In the genomic region with DNA sequence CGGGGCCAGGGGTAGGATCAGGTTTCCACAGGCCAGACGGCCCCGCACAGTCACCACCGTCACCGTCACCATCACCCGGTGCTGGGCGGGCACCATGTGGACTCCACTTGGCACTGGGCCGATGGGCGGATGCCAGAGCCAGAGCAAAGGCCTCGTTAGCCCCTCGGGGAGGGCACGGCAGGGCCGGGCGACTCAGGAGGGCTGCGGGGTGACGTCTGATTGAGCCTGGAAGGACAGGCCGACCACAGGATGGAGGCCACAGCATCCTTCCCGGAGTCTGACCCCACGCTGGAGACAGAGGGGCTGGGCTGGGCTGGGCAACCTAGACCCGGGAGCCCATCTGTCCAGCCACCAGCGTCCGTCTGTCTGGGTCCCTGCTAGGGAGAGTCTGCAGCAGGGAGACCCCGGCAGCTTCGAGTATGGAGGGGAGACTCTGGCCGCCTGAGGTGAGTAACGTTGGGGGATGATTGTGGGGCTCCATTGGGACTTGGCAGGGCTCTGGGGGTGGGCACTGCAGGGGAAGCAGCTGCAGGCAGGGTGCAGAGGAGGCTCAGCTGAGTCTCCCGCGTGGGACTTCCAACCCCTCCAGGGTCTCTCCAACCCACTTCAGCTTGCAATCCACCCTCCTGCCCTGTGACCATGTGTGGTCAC, we compare ENCODE assay signal across 11 cellular contexts. TPM values are rescaled to one million over a fixed set of nuclear protein-coding genes. Genes with fewer than 3 reads are reported as not detected.
A peak's percentile ranks its signal among the peaks of the same experiment; 100 is the strongest.
DNase-seq lines count a peak whose midpoint lies in the region; ATAC-seq and TF ChIP-seq lines count a peak whose summit lies in the region.
"Had no signal": no experiment of that assay in that cellular context is flagged by ENCODE, and none has a peak within 500 bp of the region (broad histone marks: within the 10 kb centered on the region; RNA-seq: fewer than 3 reads in every experiment).

No MANE protein-coding gene starts in this region.

- H3K4me1 ChIP-seq in BLaER1 treated with 17β-estradiol and CSF1 and Interleukin-3, amounts not matched to agents 10 nM and 100 nM = peaks cover 58 to 86% (median 73%) of the 10 kb centered on the region in 10 experiments
- H3K4me1 ChIP-seq in duodenal mucosa (ENCODE audit: control insufficient read depth in 1 of 2, insufficient read depth in 2 of 2, low read length in 2 of 2) (peaks cover 25 to 31% of the 10 kb centered on the region in 2 donors), mesenchymal stem cell (ENCODE audit: control insufficient read depth, insufficient read depth, low read depth, low read length) (peaks cover 15% of the 10 kb centered on the region)

- no peak overlapping the region for H3K14ac ChIP-seq in mesenchymal stem cell (ENCODE audit: low read length in 2 of 2)

- peak overlapping the region in 1 of 2 experiments; percentile 31 for H2BK12ac ChIP-seq in mesenchymal stem cell (ENCODE audit: low read length in 2 of 2)

- ATAC-seq in sciatic nerve (peak; percentile 20), HG03521 (IDR thresholded peaks at IDR 0.05; ENCODE audit: unreplicated experiment) (no peak)

- H2AFZ ChIP-seq in mesenchymal stem cell (ENCODE audit: low read depth, low read length) = no peak overlapping the region

- H3K27me3 ChIP-seq in BLaER1 treated with 17β-estradiol and CSF1 and Interleukin-3, amounts not matched to agents 10 nM and 100 nM = no peaks in the 10 kb centered on the region; a peak in 2 of 22 replicates
- H3K27me3 ChIP-seq in HL-60 (ENCODE audit: insufficient read depth, poor library complexity, severe bottlenecking) (no peaks in the 10 kb centered on the region), duodenal mucosa (ENCODE audit: control insufficient read depth in 1 of 2, insufficient read depth in 2 of 2, low read length in 2 of 2) (peaks cover 0 to 2% of the 10 kb centered on the region in 2 donors), mesenchymal stem cell (ENCODE audit: control insufficient read depth in 1 of 2, insufficient read depth in 1 of 2, low read length in 2 of 2) (peaks cover 14 to 20% of the 10 kb centered on the region in 2 experiments)

- no peak for TF ChIP-seq CTCF in HL-60 (IDR thresholded peaks at IDR 0.05; ENCODE audit: insufficient read depth, low read length)

- no peaks in the 10 kb centered on the region for H3K9me3 ChIP-seq in BLaER1 treated with 17β-estradiol and CSF1 and Interleukin-3, amounts not matched to agents 10 nM and 100 nM (replicated peaks in 1 of 11)
- H3K9me3 ChIP-seq in duodenal mucosa (ENCODE audit: control insufficient read depth in 1 of 2, low read length in 2 of 2) (no peaks in the 10 kb centered on the region), mesenchymal stem cell (ENCODE audit: control insufficient read depth, low read length) (no peaks in the 10 kb centered on the region)
- H3K9me3 ChIP-seq: neutrophil, SJCRH30, suprapubic skin had no signal

- H4K91ac ChIP-seq in mesenchymal stem cell (ENCODE audit: low read length) = no peak overlapping the region

- no peak overlapping the region for H2BK5ac ChIP-seq in mesenchymal stem cell (ENCODE audit: low read depth, low read length, poor library complexity, severe bottlenecking)

- H3K23ac ChIP-seq in mesenchymal stem cell (ENCODE audit: low read length in 2 of 2) = no peak overlapping the region

- peaks cover 0 to 7% (median 0%) of the 10 kb centered on the region in 11 experiments; a peak in 6 of 22 replicates for H4K20me1 ChIP-seq in BLaER1 treated with 17β-estradiol and CSF1 and Interleukin-3, amounts not matched to agents 10 nM and 100 nM

- H2BK15ac ChIP-seq in mesenchymal stem cell (ENCODE audit: low read depth, poor library complexity, severe bottlenecking) = no peak overlapping the region

- no peaks in the 10 kb centered on the region for H3K79me1 ChIP-seq in mesenchymal stem cell (replicated peaks; ENCODE audit: low read length, poor library complexity, severe bottlenecking)

- H3K27ac ChIP-seq in BLaER1 treated with 17β-estradiol and CSF1 and Interleukin-3, amounts not matched to agents 10 nM and 100 nM = peak overlapping the region in 8 of 11 experiments; percentile 11 to 69 (median 58); a peak in 14 of 22 replicates
- H3K27ac ChIP-seq in HL-60 (replicated peaks) (peak overlapping the region; percentile 98), duodenal mucosa (ENCODE audit: low read depth, low read length) (no peak overlapping the region), mesenchymal stem cell (ENCODE audit: low read length, poor library complexity, severe bottlenecking) (no peak overlapping the region)
- H3K27ac ChIP-seq: SJCRH30 had no signal

- 86% methylated on average over 26 of the region's 28 CpGs for WGBS in mesenchymal stem cell

- H3K36me3 ChIP-seq in BLaER1 treated with 17β-estradiol and CSF1 and Interleukin-3, amounts not matched to agents 10 nM and 100 nM = no peaks in the 10 kb centered on the region
- H3K36me3 ChIP-seq in duodenal mucosa (ENCODE audit: control insufficient read depth in 1 of 2, insufficient read depth in 2 of 2, low read length in 2 of 2) (no peaks in the 10 kb centered on the region), mesenchymal stem cell (ENCODE audit: control insufficient read depth in 1 of 2, insufficient read depth in 2 of 2, low read depth in 1 of 2, low read length in 2 of 2) (no peaks in the 10 kb centered on the region)
- H3K36me3 ChIP-seq: neutrophil, SJCRH30, suprapubic skin had no signal

- no peak overlapping the region for H3K4ac ChIP-seq in mesenchymal stem cell (ENCODE audit: low read depth in 1 of 2, low read length in 2 of 2)

- intact Hi-C loops in sciatic nerve (cut with DNase I) = no loop called here

- H4K8ac ChIP-seq in mesenchymal stem cell (ENCODE audit: low read length) = no peak overlapping the region

- H3K4me2 ChIP-seq in BLaER1 treated with 17β-estradiol and CSF1 and Interleukin-3, amounts not matched to agents 10 nM and 100 nM = peak overlapping the region; percentile 87 to 100 (median 97)
- no peak overlapping the region for H3K4me2 ChIP-seq in mesenchymal stem cell (ENCODE audit: low read length, poor library complexity, severe bottlenecking)

- no peak overlapping the region for H3K18ac ChIP-seq in mesenchymal stem cell (ENCODE audit: low read depth in 1 of 2, low read length in 2 of 2)

- H3K9ac ChIP-seq in BLaER1 treated with 17β-estradiol and CSF1 and Interleukin-3, amounts not matched to agents 10 nM and 100 nM = peak overlapping the region in 10 of 11 experiments; percentile 27 to 68 (median 62); a peak in 18 of 22 replicates
- peak overlapping the region; percentile 33 to 46 for H3K9ac ChIP-seq in duodenal mucosa (ENCODE audit: low read depth in 1 of 2, low read length in 2 of 2)
- no peak overlapping the region for H3K9ac ChIP-seq in mesenchymal stem cell (ENCODE audit: low read length)

- H2BK120ac ChIP-seq in mesenchymal stem cell (ENCODE audit: low read depth, low read length) = no peak overlapping the region

- H2AK5ac ChIP-seq in mesenchymal stem cell (ENCODE audit: low read length, severe bottlenecking) = no peak overlapping the region

- peak overlapping the region in 8 of 10 experiments; percentile 41 to 64 (median 52); a peak in 11 of 20 replicates for H3K4me3 ChIP-seq in BLaER1 treated with 17β-estradiol and CSF1 and Interleukin-3, amounts not matched to agents 10 nM and 100 nM
- peak overlapping the region; percentile 32 for H3K4me3 ChIP-seq in HL-60 (replicated peaks; ENCODE audit: insufficient read depth, low read length)
- H3K4me3 ChIP-seq in duodenal mucosa (ENCODE audit: low read depth in 1 of 2, low read length in 2 of 2) = peak overlapping the region in 1 of 2 donors; percentile 30
- peak overlapping the region in 1 of 2 experiments; percentile 2 for H3K4me3 ChIP-seq in mesenchymal stem cell (ENCODE audit: insufficient read depth in 1 of 2, low read depth in 1 of 2, low read length in 2 of 2)
- H3K4me3 ChIP-seq: SJCRH30 had no signal

- DNase-seq in HL-60 (ENCODE audit: low read depth in 1 of 2, low spot score in 1 of 2) = no peak
- no peak for DNase-seq in sciatic nerve (ENCODE audit: low spot score)
- DNase-seq in mesenchymal stem cell = no peak
- DNase-seq in GDM1 (lab: John Stamatoyannopoulos, UW) = no peak
- DNase-seq: foreskin melanocyte had no signal

RNA-seq across cellular contexts. Expression of a gene that starts 22.4 kb away (rescaled TPM):
- 23.0 TPM for total RNA-seq in sciatic nerve
- polyA plus RNA-seq in mesenchymal stem cell (2013, experiment 1 of 2) = 4.5 TPM
- 4.1 TPM for polyA plus RNA-seq in mesenchymal stem cell (2013, experiment 2 of 2)

RNA-seq across cellular contexts. Expression of a gene that starts 31.4 kb away (rescaled TPM):
- total RNA-seq in sciatic nerve = 23.6 TPM
- 57.7 TPM for polyA plus RNA-seq in mesenchymal stem cell (2013, experiment 1 of 2)
- polyA plus RNA-seq in mesenchymal stem cell (2013, experiment 2 of 2) = 59.4 TPM

RNA-seq across cellular contexts. Expression of a gene that starts 50.7 kb away (rescaled TPM):
- total RNA-seq in sciatic nerve = 79.8 TPM
- 51.0 TPM for polyA plus RNA-seq in mesenchymal stem cell (2013, experiment 1 of 2)
- polyA plus RNA-seq in mesenchymal stem cell (2013, experiment 2 of 2) = 49.3 TPM

RNA-seq across cellular contexts. Expression of a gene that starts 50.9 kb away (rescaled TPM):
- total RNA-seq in sciatic nerve = 31.8 TPM
- 32.6 TPM for polyA plus RNA-seq in mesenchymal stem cell (2013, experiment 1 of 2)
- polyA plus RNA-seq in mesenchymal stem cell (2013, experiment 2 of 2) = 33.3 TPM

Comparison
In these comparisons a context has a peak if more than half of its experiments do, and no peak if none do; other contexts are left out.
1. H3K27ac ChIP-seq: peak in BLaER1 treated with 17β-estradiol and CSF1 and Interleukin-3, amounts not matched to agents 10 nM and 100 nM (8 of 11) and HL-60 (single experiment); none in duodenal mucosa (single experiment) and mesenchymal stem cell (single experiment).